In the genomic region with DNA sequence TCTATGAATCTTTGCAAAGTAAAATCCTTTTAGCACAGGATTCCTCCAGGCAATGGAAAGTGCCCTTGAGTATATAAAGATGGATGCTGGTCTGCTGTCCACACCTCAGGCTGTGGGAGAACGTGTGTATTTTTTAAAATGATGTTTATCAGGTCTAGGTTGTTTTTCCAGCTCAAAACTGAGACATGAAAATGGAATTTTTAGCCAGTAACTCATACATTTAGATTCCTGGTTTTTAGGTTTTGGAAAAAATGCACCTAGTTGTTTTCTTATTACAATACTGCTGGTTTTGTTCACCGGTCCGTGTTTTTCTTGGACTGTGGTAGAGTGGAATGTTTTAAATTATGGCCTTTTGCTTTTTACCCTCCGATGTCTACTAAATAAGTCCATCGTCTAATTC, we compare ENCODE assay signal across 21 cellular contexts.
"Had no signal": no experiment of that assay in that cellular context is flagged by ENCODE, and none has a peak within 500 bp of the region (broad histone marks: within the 10 kb centered on the region; RNA-seq: fewer than 3 reads in every experiment).

No MANE protein-coding gene starts in this region.

- H3K4me1 ChIP-seq: colonic mucosa, psoas muscle, right lobe of liver, uterus had no signal

- H3K27me3 ChIP-seq: colonic mucosa, esophagus squamous epithelium, right lobe of liver, stomach, uterus had no signal

- H3K9me3 ChIP-seq: colonic mucosa, esophagus squamous epithelium, psoas muscle, right lobe of liver, stomach, uterus had no signal

- H3K9me3 Mint-ChIP-seq: activated CD8-positive, alpha-beta T cell treated with anti-CD3 and anti-CD28 coated beads for 36 hours; activated naive CD8-positive, alpha-beta T cell treated with anti-CD3 and anti-CD28 coated beads for 36 hours; activated T-cell treated with anti-CD3 and anti-CD28 coated beads, Interleukin-2, amount 50 U/mL, for 4 hours had no signal

- H3K27ac ChIP-seq: colonic mucosa, psoas muscle, right lobe of liver, uterus had no signal

- H3K36me3 ChIP-seq: colonic mucosa, esophagus squamous epithelium, right lobe of liver, stomach, uterus had no signal

- DNase-seq: activated CD8-positive, alpha-beta T cell treated with anti-CD3 and anti-CD28 coated beads for 36 hours; activated gamma-delta T cell; activated naive CD8-positive, alpha-beta T cell treated with anti-CD3 and anti-CD28 coated beads for 36 hours; activated T-cell treated with anti-CD3 and anti-CD28 coated beads, Interleukin-2, amount 50 U/mL, for 4 hours; anterior cingulate cortex; colonic mucosa; effector CD4-positive, alpha-beta T cell; esophagus squamous epithelium; foreskin melanocyte; kidney glomerular epithelial cell; mesendoderm; nephron progenitor cell; occipital lobe; psoas muscle; right lobe of liver; stimulated activated CD4-positive, alpha-beta T cell treated with anti-CD3 and anti-CD28 coated beads, Interleukin-12 subunit alpha, Interleukin-12 subunit beta, amount 100 ng/mL, for 4 hours; stomach; T-helper 1 cell; T1000; uterus had no signal

- H3K27ac Mint-ChIP-seq: activated CD8-positive, alpha-beta T cell treated with anti-CD3 and anti-CD28 coated beads for 36 hours; activated naive CD8-positive, alpha-beta T cell treated with anti-CD3 and anti-CD28 coated beads for 36 hours; nephron progenitor cell had no signal

- ATAC-seq: activated CD8-positive, alpha-beta T cell treated with anti-CD3 and anti-CD28 coated beads for 36 hours; activated T-cell treated with anti-CD3 and anti-CD28 coated beads, Interleukin-2, amount 50 U/mL, for 4 hours; psoas muscle; right lobe of liver; SK-N-SH treated with all-trans-retinoic acid at 6 μM for 48 hours had no signal

- H3K4me1 Mint-ChIP-seq: activated naive CD8-positive, alpha-beta T cell treated with anti-CD3 and anti-CD28 coated beads for 36 hours had no signal

- H3K4me3 Mint-ChIP-seq: activated CD8-positive, alpha-beta T cell treated with anti-CD3 and anti-CD28 coated beads for 36 hours; activated naive CD8-positive, alpha-beta T cell treated with anti-CD3 and anti-CD28 coated beads for 36 hours; activated T-cell treated with anti-CD3 and anti-CD28 coated beads, Interleukin-2, amount 50 U/mL, for 4 hours; nephron progenitor cell had no signal

- H3K36me3 Mint-ChIP-seq: activated naive CD8-positive, alpha-beta T cell treated with anti-CD3 and anti-CD28 coated beads for 36 hours had no signal

- H3K27me3 Mint-ChIP-seq: activated naive CD8-positive, alpha-beta T cell treated with anti-CD3 and anti-CD28 coated beads for 36 hours had no signal

- H3K4me3 ChIP-seq: colonic mucosa, esophagus squamous epithelium, psoas muscle, right lobe of liver, stomach, uterus had no signal
